13 cellular contexts compared by ENCODE assay signal in the genomic region with DNA sequence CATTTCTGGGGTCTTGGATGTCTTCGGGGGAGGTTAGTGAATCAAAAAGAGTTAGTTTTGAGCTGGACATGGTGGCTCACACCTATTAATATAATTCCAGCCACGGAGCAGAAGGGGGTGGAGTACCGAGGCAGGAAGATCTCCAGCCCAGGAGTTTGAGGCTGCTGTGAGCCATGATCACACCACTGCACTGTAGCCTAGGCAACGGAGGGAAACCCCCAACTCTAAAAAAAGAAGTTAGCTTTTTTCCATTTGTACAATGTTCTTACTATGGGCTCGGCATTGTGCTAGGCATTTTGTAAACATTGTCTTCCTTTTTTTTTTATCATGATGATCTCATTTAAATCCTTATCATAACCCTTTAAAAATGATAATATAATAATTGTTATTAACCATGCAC. TPM values are rescaled to one million over a fixed set of nuclear protein-coding genes. Genes with fewer than 3 reads are reported as not detected.
A peak's percentile ranks its signal among the peaks of the same experiment; 100 is the strongest.
DNase-seq lines count a peak whose midpoint lies in the region; ATAC-seq and TF ChIP-seq lines count a peak whose summit lies in the region.
"Had no signal": no experiment of that assay in that cellular context is flagged by ENCODE, and none has a peak within 500 bp of the region (broad histone marks: within the 10 kb centered on the region; RNA-seq: fewer than 3 reads in every experiment).

No MANE protein-coding gene starts in this region.

- no peaks in the 10 kb centered on the region for H3K4me1 Mint-ChIP-seq in T-helper 17 cell
- peaks cover 10% of the 10 kb centered on the region for H3K4me1 Mint-ChIP-seq in progenitor cell of endocrine pancreas (ENCODE audit: low read depth)
- peaks cover 11% of the 10 kb centered on the region for H3K4me1 Mint-ChIP-seq in WTC11

- no peaks in the 10 kb centered on the region for H3K9me3 ChIP-seq in T-helper 17 cell (ENCODE audit: control insufficient read depth, low read length, poor library complexity, severe bottlenecking)
- H3K9me3 ChIP-seq in vagina: no peaks in the 10 kb centered on the region
- H3K9me3 ChIP-seq: transverse colon had no signal

- ATAC-seq in activated naive CD4-positive, alpha-beta T cell treated with anti-CD3 and anti-CD28 coated beads, Interleukin-2, amount 50 U/mL, for 72 hours: peak; percentile 44 to 67
- peak; percentile 41 for ATAC-seq in T-helper 17 cell
- no peak for ATAC-seq in WTC11

- no peaks in the 10 kb centered on the region for H3K36me3 ChIP-seq in vagina
- H3K36me3 ChIP-seq: transverse colon had no signal

- no peaks in the 10 kb centered on the region for H3K36me3 Mint-ChIP-seq in activated naive CD4-positive, alpha-beta T cell treated with anti-CD3 and anti-CD28 coated beads, Interleukin-2, amount 50 U/mL, for 72 hours
- H3K36me3 Mint-ChIP-seq in T-helper 17 cell (ENCODE audit: low read depth) (peaks cover 2% of the 10 kb centered on the region), progenitor cell of endocrine pancreas (ENCODE audit: insufficient read depth) (no peaks in the 10 kb centered on the region), WTC11 (no peaks in the 10 kb centered on the region)

- no peak for TF ChIP-seq CTCF in progenitor cell of endocrine pancreas (IDR thresholded peaks at IDR 0.05; ENCODE audit: unreplicated experiment)
- TF ChIP-seq CTCF in WTC11 (IDR thresholded peaks at IDR 0.05): no peak
- TF ChIP-seq CTCF in vagina (IDR thresholded peaks at IDR 0.05): no peak

- POLR2A ChIA-PET in WTC11 (lab: Charles Lee): no interaction called here

- no peaks in the 10 kb centered on the region for H3K27me3 ChIP-seq in vagina

- intact Hi-C loops in vagina (cut with DNase I): no loop called here

- peak overlapping the region in 1 of 2 donors; percentile 28 for H3K27ac Mint-ChIP-seq in activated naive CD4-positive, alpha-beta T cell treated with anti-CD3 and anti-CD28 coated beads, Interleukin-2, amount 50 U/mL, for 72 hours
- H3K27ac Mint-ChIP-seq in T-helper 17 cell (no peak overlapping the region), progenitor cell of endocrine pancreas (peak overlapping the region; percentile 82), WTC11 (no peak overlapping the region)
- H3K27ac Mint-ChIP-seq: nephron progenitor cell had no signal

- no peak for TF ChIP-seq POLR2A in vagina (IDR thresholded peaks at IDR 0.05)

- peaks cover 20% of the 10 kb centered on the region for H3K27me3 Mint-ChIP-seq in T-helper 17 cell
- H3K27me3 Mint-ChIP-seq in progenitor cell of endocrine pancreas: no peaks in the 10 kb centered on the region
- H3K27me3 Mint-ChIP-seq in WTC11 (ENCODE audit: low read depth): no peaks in the 10 kb centered on the region

- H3K9me3 Mint-ChIP-seq in activated naive CD4-positive, alpha-beta T cell treated with anti-CD3 and anti-CD28 coated beads, Interleukin-2, amount 50 U/mL, for 72 hours: peaks cover 0 to 2% of the 10 kb centered on the region in 2 donors
- no peaks in the 10 kb centered on the region for H3K9me3 Mint-ChIP-seq in progenitor cell of endocrine pancreas (ENCODE audit: low read depth)
- H3K9me3 Mint-ChIP-seq in WTC11: 0 out of 2 replicates have a peak, but pooled peaks cover under 1% of the 10 kb centered on the region
- H3K9me3 Mint-ChIP-seq: nephron progenitor cell had no signal

- no peak overlapping the region for H3K4me3 ChIP-seq in vagina
- H3K4me3 ChIP-seq: transverse colon had no signal

- no peak overlapping the region for H3K4me3 Mint-ChIP-seq in T-helper 17 cell
- no peak overlapping the region for H3K4me3 Mint-ChIP-seq in progenitor cell of endocrine pancreas (ENCODE audit: low read depth)
- no peak overlapping the region for H3K4me3 Mint-ChIP-seq in WTC11
- H3K4me3 Mint-ChIP-seq: nephron progenitor cell had no signal

- no peak for DNase-seq in activated naive CD4-positive, alpha-beta T cell treated with anti-CD3 and anti-CD28 coated beads, Interleukin-2, amount 50 U/mL, for 72 hours (ENCODE audit: low spot score in 2 of 2)
- DNase-seq in activated naive CD4-positive, alpha-beta T cell (lab: John Stamatoyannopoulos, UW): no peak
- DNase-seq in T-helper 17 cell (no peak), progenitor cell of endocrine pancreas (ENCODE audit: low spot score, unreplicated experiment) (no peak), WTC11 (ENCODE audit: low spot score) (no peak), vagina (ENCODE audit: extremely low spot score in 2 of 2) (no peak)
- DNase-seq: amygdala, MV-4-11, NCI-H226, nephron progenitor cell, T1000, transverse colon had no signal

- CTCF ChIA-PET in WTC11 (lab: Charles Lee): interaction anchor here (0.6 to 1.8 kb wide), 7 partner anchors 8 to 730 kb away, joined by 3 to 10 read pairs (median 4); no protein-coding TSS in a partner anchor

- no peaks in the 10 kb centered on the region for H3K4me1 ChIP-seq in vagina
- H3K4me1 ChIP-seq: transverse colon had no signal

- H3K27ac ChIP-seq in vagina: no peak overlapping the region
- H3K27ac ChIP-seq: transverse colon had no signal

TF ChIP-seq in WTC11, 78 proteins besides CTCF, POLR2A, EP300 and RAD21 (continues in another document):
- no peak for TF ChIP-seq MYBL2 (CRISPR knock-in tag; IDR thresholded peaks at IDR 0.05)
- TF ChIP-seq IRF2 (CRISPR knock-in tag; IDR thresholded peaks at IDR 0.05; ENCODE audit: borderline replicate concordance, low read depth): no peak
- TF ChIP-seq NFE2L1 (CRISPR knock-in tag; IDR thresholded peaks at IDR 0.05): no peak
- no peak for TF ChIP-seq SMAD3 (CRISPR knock-in tag; IDR thresholded peaks at IDR 0.05; ENCODE audit: borderline replicate concordance)
- TF ChIP-seq GABPB1 (CRISPR knock-in tag; IDR thresholded peaks at IDR 0.05): no peak
- TF ChIP-seq, protein P1, sequence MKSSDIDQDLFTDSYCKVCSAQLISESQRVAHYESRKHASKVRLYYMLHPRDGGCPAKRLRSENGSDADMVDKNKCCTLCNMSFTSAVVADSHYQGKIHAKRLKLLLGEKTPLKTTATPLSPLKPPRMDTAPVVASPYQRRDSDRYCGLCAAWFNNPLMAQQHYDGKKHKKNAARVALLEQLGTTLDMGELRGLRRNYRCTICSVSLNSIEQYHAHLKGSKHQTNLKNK (CRISPR knock-in tag; IDR thresholded peaks at IDR 0.05): no peak
- TF ChIP-seq, protein P2, sequence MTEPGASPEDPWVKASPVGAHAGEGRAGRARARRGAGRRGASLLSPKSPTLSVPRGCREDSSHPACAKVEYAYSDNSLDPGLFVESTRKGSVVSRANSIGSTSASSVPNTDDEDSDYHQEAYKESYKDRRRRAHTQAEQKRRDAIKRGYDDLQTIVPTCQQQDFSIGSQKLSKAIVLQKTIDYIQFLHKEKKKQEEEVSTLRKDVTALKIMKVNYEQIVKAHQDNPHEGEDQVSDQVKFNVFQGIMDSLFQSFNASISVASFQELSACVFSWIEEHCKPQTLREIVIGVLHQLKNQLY (CRISPR knock-in tag; IDR thresholded peaks at IDR 0.05): no peak
- no peak for TF ChIP-seq NFYB (CRISPR knock-in tag; conservative IDR thresholded peaks at IDR 0.05; ENCODE audit: low read depth)
- TF ChIP-seq, protein P3, sequence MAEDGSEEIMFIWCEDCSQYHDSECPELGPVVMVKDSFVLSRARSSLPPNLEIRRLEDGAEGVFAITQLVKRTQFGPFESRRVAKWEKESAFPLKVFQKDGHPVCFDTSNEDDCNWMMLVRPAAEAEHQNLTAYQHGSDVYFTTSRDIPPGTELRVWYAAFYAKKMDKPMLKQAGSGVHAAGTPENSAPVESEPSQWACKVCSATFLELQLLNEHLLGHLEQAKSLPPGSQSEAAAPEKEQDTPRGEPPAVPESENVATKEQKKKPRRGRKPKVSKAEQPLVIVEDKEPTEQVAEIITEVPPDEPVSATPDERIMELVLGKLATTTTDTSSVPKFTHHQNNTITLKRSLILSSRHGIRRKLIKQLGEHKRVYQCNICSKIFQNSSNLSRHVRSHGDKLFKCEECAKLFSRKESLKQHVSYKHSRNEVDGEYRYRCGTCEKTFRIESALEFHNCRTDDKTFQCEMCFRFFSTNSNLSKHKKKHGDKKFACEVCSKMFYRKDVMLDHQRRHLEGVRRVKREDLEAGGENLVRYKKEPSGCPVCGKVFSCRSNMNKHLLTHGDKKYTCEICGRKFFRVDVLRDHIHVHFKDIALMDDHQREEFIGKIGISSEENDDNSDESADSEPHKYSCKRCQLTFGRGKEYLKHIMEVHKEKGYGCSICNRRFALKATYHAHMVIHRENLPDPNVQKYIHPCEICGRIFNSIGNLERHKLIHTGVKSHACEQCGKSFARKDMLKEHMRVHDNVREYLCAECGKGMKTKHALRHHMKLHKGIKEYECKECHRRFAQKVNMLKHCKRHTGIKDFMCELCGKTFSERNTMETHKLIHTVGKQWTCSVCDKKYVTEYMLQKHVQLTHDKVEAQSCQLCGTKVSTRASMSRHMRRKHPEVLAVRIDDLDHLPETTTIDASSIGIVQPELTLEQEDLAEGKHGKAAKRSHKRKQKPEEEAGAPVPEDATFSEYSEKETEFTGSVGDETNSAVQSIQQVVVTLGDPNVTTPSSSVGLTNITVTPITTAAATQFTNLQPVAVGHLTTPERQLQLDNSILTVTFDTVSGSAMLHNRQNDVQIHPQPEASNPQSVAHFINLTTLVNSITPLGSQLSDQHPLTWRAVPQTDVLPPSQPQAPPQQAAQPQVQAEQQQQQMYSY (CRISPR knock-in tag; IDR thresholded peaks at IDR 0.05): no peak

RNA-seq across cellular contexts. Expression of a gene that starts 8.3 kb away (rescaled TPM):
- total RNA-seq in activated naive CD4-positive, alpha-beta T cell treated with anti-CD3 and anti-CD28 coated beads, Interleukin-2, amount 50 U/mL, for 72 hours: 100 to 1,000 TPM; 104 to 107 TPM
- total RNA-seq in T-helper 17 cell: 10 to 100 TPM; 53.8 to 70.6 TPM
- total RNA-seq in progenitor cell of endocrine pancreas: 128 and 133 TPM in 2 replicates
- 116 to 136 TPM (median 127 TPM) in 3 replicates for total RNA-seq in WTC11 (2021)
- 64.1 TPM for total RNA-seq in vagina

RNA-seq across cellular contexts. Expression of a gene that starts 15.5 kb away (rescaled TPM):
- not detected for total RNA-seq in activated naive CD4-positive, alpha-beta T cell treated with anti-CD3 and anti-CD28 coated beads, Interleukin-2, amount 50 U/mL, for 72 hours
- total RNA-seq in T-helper 17 cell (not detected), progenitor cell of endocrine pancreas (not detected in 2 replicates), WTC11 (2021) (0.39 TPM in 1 of 3 replicates, not detected in the others), vagina (not detected)
- total RNA-seq: skeletal muscle tissue, transverse colon had no signal

RNA-seq across cellular contexts. Expression of a gene that starts 44.3 kb away (rescaled TPM):
- under 1 TPM in 1 of 2 donors, not detected in 1; 0.49 TPM for total RNA-seq in activated naive CD4-positive, alpha-beta T cell treated with anti-CD3 and anti-CD28 coated beads, Interleukin-2, amount 50 U/mL, for 72 hours
- total RNA-seq in T-helper 17 cell (not detected), progenitor cell of endocrine pancreas (298 and 326 TPM in 2 replicates), WTC11 (2021) (392 to 434 TPM (median 423 TPM) in 3 replicates), vagina (not detected)

RNA-seq across cellular contexts. Expression of a gene that starts 44.7 kb away (rescaled TPM):
- total RNA-seq in activated naive CD4-positive, alpha-beta T cell treated with anti-CD3 and anti-CD28 coated beads, Interleukin-2, amount 50 U/mL, for 72 hours: 100 to 1,000 TPM in 1 of 2 donors, 10 to 100 TPM in 1; 81.0 to 103 TPM
- total RNA-seq in T-helper 17 cell (10 to 100 TPM; 78.9 to 84.5 TPM), progenitor cell of endocrine pancreas (94.1 and 100 TPM in 2 replicates), WTC11 (2021) (65.1 to 69.7 TPM (median 68.4 TPM) in 3 replicates), vagina (67.3 TPM)

Comparison
In these comparisons a context has a peak if more than half of its experiments do, and no peak if none do; other contexts are left out.
1. RNA of a gene that starts 44.3 kb away (total RNA-seq): 392 to 434 TPM in WTC11 and 298 to 326 TPM in progenitor cell of endocrine pancreas; 0.49 TPM in activated naive CD4-positive, alpha-beta T cell treated with anti-CD3 and anti-CD28 coated beads, Interleukin-2, amount 50 U/mL, for 72 hours, not detected in T-helper 17 cell and not detected in vagina (single experiment); every median in the first group is over 100 times any median in the second.